ENCODE assay signal across 22 cellular contexts in the genomic region with DNA sequence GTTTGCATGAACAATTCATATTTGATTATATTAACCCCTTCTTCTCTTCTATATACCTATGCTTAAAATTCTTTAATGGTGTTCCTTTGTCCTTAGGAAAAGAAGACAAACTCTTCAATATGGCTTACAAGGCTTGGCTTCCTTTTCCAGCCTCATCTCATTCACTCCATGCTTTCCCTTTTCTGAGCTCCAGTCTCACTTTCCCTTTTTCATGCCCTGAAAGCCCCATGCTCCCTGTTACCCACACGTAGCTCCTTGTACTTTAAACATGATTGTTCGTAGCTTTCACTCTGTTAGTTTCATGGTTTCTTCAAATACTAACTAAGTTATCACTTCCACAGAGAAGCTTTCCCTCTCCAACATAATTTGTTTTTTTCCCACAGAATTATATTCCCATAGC.
A peak's percentile ranks its signal among the peaks of the same experiment; 100 is the strongest.
DNase-seq lines count a peak whose midpoint lies in the region; ATAC-seq and TF ChIP-seq lines count a peak whose summit lies in the region.
"Had no signal": no experiment of that assay in that cellular context is flagged by ENCODE, and none has a peak within 500 bp of the region (broad histone marks: within the 10 kb centered on the region; RNA-seq: fewer than 3 reads in every experiment).

No MANE protein-coding gene starts in this region.

- H3K36me3 Mint-ChIP-seq in T-helper 2 cell treated with Interferon-gamma antibody and Interleukin-4, amounts not matched to agents 5 μg/mL and 100 μg/mL, for 36 hours (ENCODE audit: low read depth), result peaks cover 32% of the 10 kb centered on the region
- H3K36me3 Mint-ChIP-seq in CD4-positive, alpha-beta T cell (ENCODE audit: low read depth), result peaks cover 12% of the 10 kb centered on the region
- H3K36me3 Mint-ChIP-seq in activated CD8-positive, alpha-beta T cell treated with anti-CD3 and anti-CD28 coated beads, Interleukin-2, amount 10 ng/mL, durations not matched to agents 7 days and 5 days (ENCODE audit: low read depth), result peaks cover 24% of the 10 kb centered on the region
- peaks cover 4% of the 10 kb centered on the region for H3K36me3 Mint-ChIP-seq in effector memory CD8-positive, alpha-beta T cell (ENCODE audit: insufficient read depth)
- H3K36me3 Mint-ChIP-seq in Caco-2 (ENCODE audit: insufficient read depth, unreplicated experiment), result no peaks in the 10 kb centered on the region
- H3K36me3 Mint-ChIP-seq: brain had no signal

- no peak for ATAC-seq in CD4-positive, alpha-beta T cell (ENCODE audit: poor library complexity)
- ATAC-seq in activated CD8-positive, alpha-beta T cell treated with anti-CD3 and anti-CD28 coated beads, Interleukin-2, amount 10 ng/mL, durations not matched to agents 7 days and 5 days, result no peak
- ATAC-seq in effector memory CD8-positive, alpha-beta T cell (replicated peaks), result no peak
- ATAC-seq: esophagus mucosa had no signal

- no TSS peak for BruUV-seq in Caco-2 (replicated peaks; lab: Mats Ljungman, UMichigan)

- H3K4me3 ChIP-seq in Caco-2 (ENCODE audit: low read depth, low read length), result no peak overlapping the region
- H3K4me3 ChIP-seq: hepatocyte, left ventricle myocardium inferior, ovary, upper lobe of left lung had no signal

- peak overlapping the region; percentile 81 for H3K4me3 Mint-ChIP-seq in T-helper 2 cell treated with Interferon-gamma antibody and Interleukin-4, amounts not matched to agents 5 μg/mL and 100 μg/mL, for 36 hours
- H3K4me3 Mint-ChIP-seq in CD4-positive, alpha-beta T cell, result peak overlapping the region; percentile 85
- peak overlapping the region; percentile 65 for H3K4me3 Mint-ChIP-seq in activated CD8-positive, alpha-beta T cell treated with anti-CD3 and anti-CD28 coated beads, Interleukin-2, amount 10 ng/mL, durations not matched to agents 7 days and 5 days
- peak overlapping the region; percentile 75 to 76 for H3K4me3 Mint-ChIP-seq in effector memory CD8-positive, alpha-beta T cell
- no peak overlapping the region for H3K4me3 Mint-ChIP-seq in Caco-2 (ENCODE audit: unreplicated experiment)
- H3K4me3 Mint-ChIP-seq: brain, nephron had no signal

- H3K4me1 Mint-ChIP-seq in T-helper 2 cell treated with Interferon-gamma antibody and Interleukin-4, amounts not matched to agents 5 μg/mL and 100 μg/mL, for 36 hours (ENCODE audit: low read depth), result peaks cover 77% of the 10 kb centered on the region
- peaks cover 83% of the 10 kb centered on the region for H3K4me1 Mint-ChIP-seq in CD4-positive, alpha-beta T cell (ENCODE audit: low read depth)
- peaks cover 76% of the 10 kb centered on the region for H3K4me1 Mint-ChIP-seq in activated CD8-positive, alpha-beta T cell treated with anti-CD3 and anti-CD28 coated beads, Interleukin-2, amount 10 ng/mL, durations not matched to agents 7 days and 5 days (ENCODE audit: low read depth)
- peaks cover 35 to 70% of the 10 kb centered on the region in 2 donors for H3K4me1 Mint-ChIP-seq in effector memory CD8-positive, alpha-beta T cell (ENCODE audit: low read depth in 2 of 2)
- no peaks in the 10 kb centered on the region for H3K4me1 Mint-ChIP-seq in Caco-2 (ENCODE audit: low read depth, unreplicated experiment)
- H3K4me1 Mint-ChIP-seq: brain, nephron had no signal

- H3K27ac Mint-ChIP-seq in T-helper 2 cell treated with Interferon-gamma antibody and Interleukin-4, amounts not matched to agents 5 μg/mL and 100 μg/mL, for 36 hours, result peak overlapping the region; percentile 89
- peak overlapping the region; percentile 96 for H3K27ac Mint-ChIP-seq in CD4-positive, alpha-beta T cell
- H3K27ac Mint-ChIP-seq in activated CD8-positive, alpha-beta T cell treated with anti-CD3 and anti-CD28 coated beads, Interleukin-2, amount 10 ng/mL, durations not matched to agents 7 days and 5 days, result peak overlapping the region; percentile 92
- H3K27ac Mint-ChIP-seq in effector memory CD8-positive, alpha-beta T cell, result peak overlapping the region; percentile 91 to 94
- H3K27ac Mint-ChIP-seq in Caco-2 (ENCODE audit: unreplicated experiment), result no peak overlapping the region
- H3K27ac Mint-ChIP-seq: brain, nephron had no signal

- H3K4me1 ChIP-seq in Caco-2, result no peaks in the 10 kb centered on the region
- H3K4me1 ChIP-seq: left ventricle myocardium inferior, upper lobe of left lung had no signal

- intact Hi-C loops in CD4-positive, alpha-beta T cell (cut with DNase I, micrococcal nuclease), result loop anchor here in 1 of 2 experiments (1.0 to 5.0 kb wide), 3 partner anchors 17 to 141 kb away; no protein-coding TSS in a partner anchor
- intact Hi-C loops in Caco-2 (cut with micrococcal nuclease; ENCODE audit: unreplicated experiment), result no loop called here

- CTCF ChIA-PET in CD4-positive, alpha-beta T cell (lab: Charles Lee), result interaction anchor here (1.0 to 1.7 kb wide), 2 partner anchors 11 kb away, joined by 4 read pairs; no protein-coding TSS in a partner anchor
- CTCF ChIA-PET in activated CD8-positive, alpha-beta T cell treated with anti-CD3 and anti-CD28 coated beads, Interleukin-2, amount 10 ng/mL, durations not matched to agents 7 days and 5 days (lab: Charles Lee), result interaction anchor here (1.0 to 4.7 kb wide), 11 partner anchors 9 to 171 kb away, joined by 3 to 52 read pairs (median 6); a partner anchor contains a TSS
- CTCF ChIA-PET in Caco-2 (lab: Charles Lee), result no interaction called here

- H3K27me3 Mint-ChIP-seq in T-helper 2 cell treated with Interferon-gamma antibody and Interleukin-4, amounts not matched to agents 5 μg/mL and 100 μg/mL, for 36 hours (ENCODE audit: low read depth), result no peaks in the 10 kb centered on the region
- H3K27me3 Mint-ChIP-seq in CD4-positive, alpha-beta T cell, result no peaks in the 10 kb centered on the region
- H3K27me3 Mint-ChIP-seq in activated CD8-positive, alpha-beta T cell treated with anti-CD3 and anti-CD28 coated beads, Interleukin-2, amount 10 ng/mL, durations not matched to agents 7 days and 5 days (ENCODE audit: low read depth), result no peaks in the 10 kb centered on the region
- H3K27me3 Mint-ChIP-seq in effector memory CD8-positive, alpha-beta T cell, result no peaks in the 10 kb centered on the region
- no peaks in the 10 kb centered on the region for H3K27me3 Mint-ChIP-seq in Caco-2 (ENCODE audit: insufficient read depth, unreplicated experiment)

- in situ Hi-C loops in ACHN (cut with HindIII; ENCODE audit: low pct_ligation_motif_present, low pct_unique_long_range_greater_than_20kb, low sequenced_read_pairs), result no loop called here

- no peaks in the 10 kb centered on the region for H3K36me3 ChIP-seq in Caco-2 (ENCODE audit: control insufficient read depth, insufficient read depth, low read length)
- H3K36me3 ChIP-seq: left ventricle myocardium inferior, ovary, upper lobe of left lung had no signal

- POLR2A ChIA-PET in CD4-positive, alpha-beta T cell (lab: Charles Lee), result interaction anchor here (1.1 to 4.1 kb wide), 7 partner anchors 10 to 316 kb away, joined by 3 to 39 read pairs (median 7); a partner anchor contains a TSS
- POLR2A ChIA-PET in activated CD8-positive, alpha-beta T cell treated with anti-CD3 and anti-CD28 coated beads, Interleukin-2, amount 10 ng/mL, durations not matched to agents 7 days and 5 days (lab: Charles Lee), result interaction anchor here (0.6 to 3.2 kb wide), 9 partner anchors 11 to 317 kb away, joined by 3 to 27 read pairs (median 3); a partner anchor contains a TSS
- POLR2A ChIA-PET in Caco-2 (lab: Charles Lee), result no interaction called here

- H3K27ac ChIP-seq in CD4-positive, alpha-beta T cell (ENCODE audit: low read depth, low read length), result peak overlapping the region; percentile 48
- H3K27ac ChIP-seq: hepatocyte, left ventricle myocardium inferior, ovary had no signal

- no peak for DNase-seq in T-helper 2 cell treated with Interferon-gamma antibody and Interleukin-4, amounts not matched to agents 5 μg/mL and 100 μg/mL, for 36 hours (ENCODE audit: low spot score)
- no peak for DNase-seq in T-helper 2 cell
- no peak for DNase-seq in CD4-positive, alpha-beta T cell
- no peak for DNase-seq in activated CD8-positive, alpha-beta T cell treated with anti-CD3 and anti-CD28 coated beads, Interleukin-2, amount 10 ng/mL, durations not matched to agents 7 days and 5 days
- DNase-seq in effector memory CD8-positive, alpha-beta T cell, result no peak
- no peak for DNase-seq in Caco-2
- no peak for DNase-seq in hypothalamus (lab: John Stamatoyannopoulos, UW)
- no peak for DNase-seq in ACHN
- DNase-seq: activated CD4-positive, CD25-positive, alpha-beta regulatory T cell; effector CD8-positive, alpha-beta T cell; EL; foreskin melanocyte; left ventricle myocardium inferior; NCI-H1417; NCI-H526; ovary; T-helper 9 cell; upper lobe of left lung had no signal

- peaks cover 19% of the 10 kb centered on the region for H3K9me3 Mint-ChIP-seq in T-helper 2 cell treated with Interferon-gamma antibody and Interleukin-4, amounts not matched to agents 5 μg/mL and 100 μg/mL, for 36 hours
- H3K9me3 Mint-ChIP-seq in CD4-positive, alpha-beta T cell, result peaks cover 2% of the 10 kb centered on the region
- H3K9me3 Mint-ChIP-seq in activated CD8-positive, alpha-beta T cell treated with anti-CD3 and anti-CD28 coated beads, Interleukin-2, amount 10 ng/mL, durations not matched to agents 7 days and 5 days (ENCODE audit: insufficient read depth), result peaks cover 10% of the 10 kb centered on the region
- H3K9me3 Mint-ChIP-seq in effector memory CD8-positive, alpha-beta T cell, result no peaks in the 10 kb centered on the region
- H3K9me3 Mint-ChIP-seq in Caco-2 (ENCODE audit: unreplicated experiment), result no peaks in the 10 kb centered on the region

- no peaks in the 10 kb centered on the region for H3K27me3 ChIP-seq in CD4-positive, alpha-beta T cell (ENCODE audit: control insufficient read depth, insufficient read depth, low read length)
- no peaks in the 10 kb centered on the region for H3K27me3 ChIP-seq in Caco-2 (replicated peaks; ENCODE audit: control insufficient read depth, insufficient read depth, low read length)
- H3K27me3 ChIP-seq: hepatocyte, ovary, upper lobe of left lung had no signal

- no peaks in the 10 kb centered on the region for H3K9me3 ChIP-seq in CD4-positive, alpha-beta T cell (ENCODE audit: control insufficient read depth, low read length)
- no peaks in the 10 kb centered on the region for H3K9me3 ChIP-seq in Caco-2
- H3K9me3 ChIP-seq: left ventricle myocardium inferior, ovary, upper lobe of left lung had no signal

- TF ChIP-seq CTCF in CD4-positive, alpha-beta T cell (IDR thresholded peaks at IDR 0.05), result no peak
- no peak for TF ChIP-seq CTCF in Caco-2 (IDR thresholded peaks at IDR 0.05; ENCODE audit: insufficient read depth in 1 of 2, low read depth in 1 of 2, low read length in 1 of 2, severe bottlenecking in 1 of 2, unreplicated experiment in 1 of 2)
